ENCODE assay signal across 9 cellular contexts in genomic region chr2:31255911-31256571, GRCh38. TPM values are rescaled to one million over a fixed set of nuclear protein-coding genes. Genes with fewer than 3 reads are reported as not detected.
DNase-seq lines count a peak whose midpoint lies in the region; ATAC-seq and TF ChIP-seq lines count a peak whose summit lies in the region.
"Had no signal": no experiment of that assay in that cellular context is flagged by ENCODE, and none has a peak within 500 bp of the region (broad histone marks: within the 10 kb centered on the region; RNA-seq: fewer than 3 reads in every experiment).

No MANE protein-coding gene starts in this region.

- intact Hi-C loops in left colon (cut with DNase I, micrococcal nuclease), result no loop called here
- intact Hi-C loops in A673 (cut with micrococcal nuclease; ENCODE audit: unreplicated experiment), result no loop called here
- intact Hi-C loops in esophagus muscularis mucosa (cut with DNase I), result no loop called here

- H3K9me3 ChIP-seq in A673 (ENCODE audit: low read depth, low read length, poor library complexity, severe bottlenecking) (no peaks in the 10 kb centered on the region), esophagus muscularis mucosa (no peaks in the 10 kb centered on the region)

- H3K4me1 ChIP-seq in A673 (ENCODE audit: insufficient read depth, low read length, poor library complexity, severe bottlenecking) (no peaks in the 10 kb centered on the region), esophagus muscularis mucosa (peaks cover 0 to 6% (median 0%) of the 10 kb centered on the region in 4 donors)

- POLR2A ChIA-PET in A673 (lab: Charles Lee; ENCODE audit: low non-redundant PET), result no interaction called here

- DNase-seq in HK-2 (ENCODE audit: unreplicated experiment) (peak; percentile 59), left colon (no peak), A673 (ENCODE audit: low spot score) (no peak), NCI-H1048 (lab: John Stamatoyannopoulos, UW) (no peak), NCI-H1694 (lab: John Stamatoyannopoulos, UW) (no peak), esophagus muscularis mucosa (ENCODE audit: extremely low spot score) (no peak)
- DNase-seq: activated CD4-positive, CD25-positive, alpha-beta regulatory T cell treated with anti-CD3 and anti-CD28 coated beads, Interleukin-2, amount 50 U/mL, for 72 hours had no signal

- H3K27me3 ChIP-seq in A673 (replicated peaks; ENCODE audit: insufficient read depth, low read depth, low read length, poor library complexity), result no peaks in the 10 kb centered on the region
- H3K27me3 ChIP-seq in esophagus muscularis mucosa, result no peaks in the 10 kb centered on the region

- no TSS peak for BruUV-seq in A673 (replicated peaks; lab: Mats Ljungman, UMichigan)

- H3K36me3 ChIP-seq in A673 (ENCODE audit: insufficient read depth, low read length, poor library complexity, severe bottlenecking) (no peaks in the 10 kb centered on the region), esophagus muscularis mucosa (peaks cover 3 to 35% (median 16%) of the 10 kb centered on the region in 4 donors)

- no peak overlapping the region for H3K4me3 ChIP-seq in A673 (ENCODE audit: low read depth, low read length, poor library complexity, severe bottlenecking)
- H3K4me3 ChIP-seq in esophagus muscularis mucosa, result no peak overlapping the region

- no peak for TF ChIP-seq POLR2A in esophagus muscularis mucosa (IDR thresholded peaks at IDR 0.05; ENCODE audit: low read depth)

- TF ChIP-seq EP300 in esophagus muscularis mucosa (IDR thresholded peaks at IDR 0.05), result no peak

- 91% methylated on average over 10 of the region's 11 CpGs for WGBS in esophagus muscularis mucosa

- CTCF ChIA-PET in A673 (lab: Charles Lee), result interaction anchor here (0.6 kb wide), 1 partner anchor 26 kb away, joined by 5 read pairs; no protein-coding TSS in a partner anchor

- H3K27ac ChIP-seq in A673 (ENCODE audit: low read depth, low read length, poor library complexity, severe bottlenecking) (no peak overlapping the region), esophagus muscularis mucosa (replicated peaks in 1 of 4) (no peak overlapping the region)

- TF ChIP-seq CTCF in A673 (conservative IDR thresholded peaks at IDR 0.05; ENCODE audit: low read depth, low read length) (no peak), esophagus muscularis mucosa (IDR thresholded peaks at IDR 0.05) (no peak)

- ATAC-seq in GM18861 (IDR thresholded peaks at IDR 0.05; ENCODE audit: unreplicated experiment) (peak; percentile 68), HG02588 (IDR thresholded peaks at IDR 0.05; ENCODE audit: unreplicated experiment) (peak; percentile 60), left colon (peak; percentile 75)

RNA-seq across cellular contexts. Expression of gene EHD3, which starts 22.1 kb away (rescaled TPM):
- 1 to 10 TPM; 1.2 to 1.7 TPM for total RNA-seq in left colon
- 4.4 and 4.8 TPM in 2 replicates for total RNA-seq in A673 (2021)
- 1 to 10 TPM; 3.8 to 7.4 (median 4.6) TPM for total RNA-seq in esophagus muscularis mucosa

RNA-seq across cellular contexts. Expression of gene CAPN14, which starts 38.7 kb away (rescaled TPM):
- under 1 TPM; 0.09 to 0.47 TPM for total RNA-seq in left colon
- 0.13 and 0.35 TPM in 2 replicates for total RNA-seq in A673 (2021)
- under 1 TPM in 1 of 4 donors, not detected in 3; 0.42 TPM for total RNA-seq in esophagus muscularis mucosa
